18 cellular contexts compared by ENCODE assay signal in the genomic region with DNA sequence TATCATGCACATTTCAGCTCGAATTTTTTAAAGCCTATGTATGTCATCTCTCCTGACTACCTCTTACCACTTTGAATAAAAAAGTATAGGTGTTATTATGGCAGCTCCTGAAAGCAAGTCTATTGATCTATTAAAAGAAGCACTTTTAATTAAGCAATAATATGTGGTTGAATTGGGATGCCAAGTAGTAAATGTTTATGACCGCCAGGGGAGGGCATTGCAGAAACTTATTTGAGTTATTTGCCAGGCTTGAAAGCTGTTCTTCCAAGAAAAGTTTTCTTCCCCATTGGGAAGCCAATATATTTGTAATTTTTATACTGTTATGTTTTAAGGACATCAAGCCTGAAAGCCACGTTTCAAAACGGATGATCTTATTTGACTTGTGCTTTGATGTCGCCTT.
DNase-seq lines count a peak whose midpoint lies in the region; ATAC-seq, FAIRE-seq and TF ChIP-seq lines count a peak whose summit lies in the region.
"Had no signal": no experiment of that assay in that cellular context is flagged by ENCODE, and none has a peak within 500 bp of the region (broad histone marks: within the 10 kb centered on the region; RNA-seq: fewer than 3 reads in every experiment).

No MANE protein-coding gene starts in this region.

- H3T11ph ChIP-seq in H9 (ENCODE audit: low read length): no peak overlapping the region

- H3K14ac ChIP-seq in H9 (ENCODE audit: insufficient read depth, low read length) (no peak overlapping the region), neuronal stem cell (ENCODE audit: low read length) (no peak overlapping the region)

- H3K36me3 ChIP-seq in bronchial epithelial cell (ENCODE audit: control insufficient read depth, insufficient read depth, low read length) (no peaks in the 10 kb centered on the region), keratinocyte (ENCODE audit: control insufficient read depth in 2 of 2, extremely low read depth in 1 of 2, insufficient read depth in 2 of 2, low read length in 2 of 2) (no peaks in the 10 kb centered on the region), neuronal stem cell (replicated peaks in 1 of 2; ENCODE audit: control insufficient read depth in 2 of 2, insufficient read depth in 2 of 2, low read length in 2 of 2) (peaks cover 0 to 2% of the 10 kb centered on the region in 2 donors), ovary (no peaks in the 10 kb centered on the region)

- no peak overlapping the region for H4K91ac ChIP-seq in H9 (ENCODE audit: insufficient read length, low read depth, low read length)
- H4K91ac ChIP-seq in neuronal stem cell (ENCODE audit: low read depth, low read length, poor library complexity): no peak overlapping the region

- no peaks in the 10 kb centered on the region for H3K9me3 ChIP-seq in AG04450 (ENCODE audit: control insufficient read depth, insufficient read depth, low read length)
- H3K9me3 ChIP-seq in H9 (ENCODE audit: control insufficient read depth, low read depth, low read length): no peaks in the 10 kb centered on the region
- no peaks in the 10 kb centered on the region for H3K9me3 ChIP-seq in keratinocyte (ENCODE audit: control insufficient read depth, low read depth, low read length)
- no peaks in the 10 kb centered on the region for H3K9me3 ChIP-seq in neuronal stem cell (replicated peaks in 1 of 2; ENCODE audit: control insufficient read depth in 2 of 2, insufficient read depth in 1 of 2, low read depth in 1 of 2, low read length in 2 of 2)
- no peaks in the 10 kb centered on the region for H3K9me3 ChIP-seq in ovary

- H2AFZ ChIP-seq in H9 (ENCODE audit: low read length): no peak overlapping the region
- H2AFZ ChIP-seq in keratinocyte (ENCODE audit: control insufficient read depth, low read length): no peak overlapping the region
- no peak overlapping the region for H2AFZ ChIP-seq in neuronal stem cell (ENCODE audit: low read length)

- H3K27me3 ChIP-seq in AG04450 (ENCODE audit: control insufficient read depth, insufficient read depth, low read length) (no peaks in the 10 kb centered on the region), H9 (ENCODE audit: insufficient read depth, low read length) (no peaks in the 10 kb centered on the region), bronchial epithelial cell (ENCODE audit: control insufficient read depth, insufficient read depth, low read length) (no peaks in the 10 kb centered on the region), keratinocyte (ENCODE audit: control insufficient read depth, extremely low read depth, insufficient read depth, low read length) (no peaks in the 10 kb centered on the region), neuronal stem cell (ENCODE audit: control insufficient read depth in 3 of 3, insufficient read depth in 3 of 3, low read depth in 1 of 3, low read length in 3 of 3) (no peaks in the 10 kb centered on the region), ovary (no peaks in the 10 kb centered on the region)

- peaks cover 4 to 9% of the 10 kb centered on the region in 2 experiments; a peak in 2 of 4 replicates for H3K4me1 Mint-ChIP-seq in H9
- no peaks in the 10 kb centered on the region for H3K4me1 Mint-ChIP-seq in activated CD4-positive, alpha-beta T cell treated with anti-CD3 and anti-CD28 coated beads for 36 hours

- no peak overlapping the region for H3K27ac Mint-ChIP-seq in H9
- H3K27ac Mint-ChIP-seq in activated CD4-positive, alpha-beta T cell treated with anti-CD3 and anti-CD28 coated beads for 36 hours: no peak overlapping the region

- H3K9ac ChIP-seq in H9 (ENCODE audit: extremely low read depth, insufficient read length, low read length): no peak overlapping the region
- no peak overlapping the region for H3K9ac ChIP-seq in keratinocyte (ENCODE audit: control insufficient read depth, extremely low read depth, insufficient read depth, low read length)
- H3K9ac ChIP-seq in neuronal stem cell (ENCODE audit: low read depth, low read length, poor library complexity): no peak overlapping the region

- H2BK15ac ChIP-seq in H9 (ENCODE audit: low read depth, low read length) (no peak overlapping the region), neuronal stem cell (ENCODE audit: low read length) (no peak overlapping the region)

- no peak overlapping the region for H3K4ac ChIP-seq in H9 (ENCODE audit: low read depth, low read length)
- no peak overlapping the region for H3K4ac ChIP-seq in neuronal stem cell (ENCODE audit: low read length)

- no peaks in the 10 kb centered on the region for H3K23me2 ChIP-seq in H9 (ENCODE audit: insufficient read length, low read depth, low read length, poor library complexity, severe bottlenecking)

- H2BK12ac ChIP-seq in H9 (ENCODE audit: insufficient read length, low read depth, low read length) (no peak overlapping the region), neuronal stem cell (ENCODE audit: low read length) (no peak overlapping the region)

- H3K9me3 Mint-ChIP-seq in H9: no peaks in the 10 kb centered on the region; a peak in 1 of 5 replicates
- H3K9me3 Mint-ChIP-seq in activated CD4-positive, alpha-beta T cell treated with anti-CD3 and anti-CD28 coated beads for 36 hours (ENCODE audit: low read depth): no peaks in the 10 kb centered on the region

- no peak overlapping the region for H2BK120ac ChIP-seq in H9 (ENCODE audit: low read depth, low read length, poor library complexity, severe bottlenecking)
- H2BK120ac ChIP-seq in neuronal stem cell (ENCODE audit: low read depth, low read length): no peak overlapping the region

- H3K4me3 ChIP-seq in AG04450 (ENCODE audit: low read depth, low read length) (no peak overlapping the region), bronchial epithelial cell (ENCODE audit: low read depth, low read length) (no peak overlapping the region), keratinocyte (ENCODE audit: control insufficient read depth in 2 of 3, extremely low read depth in 1 of 3, insufficient read depth in 2 of 3, low read depth in 1 of 3, low read length in 3 of 3) (no peak overlapping the region), neuronal stem cell (ENCODE audit: low read length in 2 of 2) (no peak overlapping the region), ovary (no peak overlapping the region)

- H3K27ac ChIP-seq in AG04450 (ENCODE audit: low read depth, low read length) (no peak overlapping the region), H9 (ENCODE audit: insufficient read length, low read depth, low read length) (no peak overlapping the region), keratinocyte (ENCODE audit: control insufficient read depth, insufficient read depth, low read length) (no peak overlapping the region), neuronal stem cell (replicated peaks; ENCODE audit: low read length) (no peak overlapping the region), ovary (no peak overlapping the region)

- DNase-seq in AG04450 (ENCODE audit: low read depth, low spot score) (no peak), H9 (no peak), bronchial epithelial cell (ENCODE audit: low read depth) (peak; percentile 54), keratinocyte (ENCODE audit: low read depth, low spot score) (no peak), neuronal stem cell (ENCODE audit: low spot score) (no peak), ovary (no peak)
- no peak for DNase-seq in activated CD4-positive, alpha-beta T cell treated with anti-CD3 and anti-CD28 coated beads for 36 hours
- DNase-seq: COR-L47, EL, H7, KBM-7, NCI-H1092 treated with DMSO at 0.1 percent for 48 hours, NCI-H2107, NCI-H226, NCI-H524 treated with DMSO at 0.1 percent for 48 hours, SHP77 treated with DMSO at 0.1 percent for 48 hours had no signal

- H3K9me1 ChIP-seq in keratinocyte (ENCODE audit: control insufficient read depth, extremely low read depth, insufficient read depth, low read length): no peaks in the 10 kb centered on the region

- H3K36me3 Mint-ChIP-seq in H9 (ENCODE audit: insufficient read depth in 1 of 3, low read depth in 3 of 3): no peaks in the 10 kb centered on the region
- H3K36me3 Mint-ChIP-seq in activated CD4-positive, alpha-beta T cell treated with anti-CD3 and anti-CD28 coated beads for 36 hours (ENCODE audit: low read depth): no peaks in the 10 kb centered on the region

- H3K79me1 ChIP-seq in H9 (ENCODE audit: insufficient read depth, low read depth, low read length, poor library complexity, severe bottlenecking) (no peaks in the 10 kb centered on the region), neuronal stem cell (ENCODE audit: low read depth, low read length) (no peaks in the 10 kb centered on the region)

- CTCF ChIA-PET in AG04450 (lab: Charles Lee): no interaction called here
- CTCF ChIA-PET in activated CD4-positive, alpha-beta T cell treated with anti-CD3 and anti-CD28 coated beads for 36 hours (lab: Charles Lee): no interaction called here

- WGBS in H9 (ENCODE audit: extremely low coverage, insufficient read length, low lambda C conversion rate): no CpG with 5 or more reads among the region's 5 CpGs
- no CpG with 5 or more reads among the region's 5 CpGs for WGBS in neuronal stem cell (ENCODE audit: extremely low coverage in 2 of 2, insufficient read length in 2 of 2, insufficient replicate concordance in 1 of 2), 2 donors
- 69 to 82% (median 69%) methylated on average over 5 of the region's 5 CpGs for WGBS in ovary, 3 donors

- H4K8ac ChIP-seq in H9 (replicated peaks; ENCODE audit: insufficient read length, low read depth, low read length): no peak overlapping the region
- no peak overlapping the region for H4K8ac ChIP-seq in neuronal stem cell (ENCODE audit: low read depth, low read length)

- H3K4me3 Mint-ChIP-seq in H9: no peak overlapping the region
- H3K4me3 Mint-ChIP-seq in activated CD4-positive, alpha-beta T cell treated with anti-CD3 and anti-CD28 coated beads for 36 hours: no peak overlapping the region

- dilution Hi-C loops in keratinocyte (cut with MboI; ENCODE audit: extremely low pct_ligation_motif_present, low sequenced_read_pairs): no loop called here

- ATAC-seq in HG03565 (IDR thresholded peaks at IDR 0.05; ENCODE audit: unreplicated experiment): no peak
- no peak for ATAC-seq in activated CD4-positive, alpha-beta T cell treated with anti-CD3 and anti-CD28 coated beads for 36 hours

- H3K79me2 ChIP-seq in H9 (ENCODE audit: insufficient read depth, low read length) (no peaks in the 10 kb centered on the region), keratinocyte (ENCODE audit: control insufficient read depth, insufficient read depth, low read length) (no peaks in the 10 kb centered on the region)

- FAIRE-seq in bronchial epithelial cell (lab: Jason Lieb, UNC): no peak
- FAIRE-seq in keratinocyte (lab: Jason Lieb, UNC): no peak
- FAIRE-seq: RCC 7860 had no signal

- TF ChIP-seq POLR2A in ovary (IDR thresholded peaks at IDR 0.05): no peak

- H2BK5ac ChIP-seq in H9 (ENCODE audit: insufficient read length, low read length) (no peak overlapping the region), neuronal stem cell (ENCODE audit: low read length) (no peak overlapping the region)

- H3K4me2 ChIP-seq in H9 (ENCODE audit: insufficient read depth, insufficient read length, low read length) (no peak overlapping the region), keratinocyte (ENCODE audit: control insufficient read depth, extremely low read depth, insufficient read depth, low read depth, low read length) (no peak overlapping the region), neuronal stem cell (ENCODE audit: insufficient read depth, low read length, poor library complexity, severe bottlenecking) (no peak overlapping the region)

- no peak overlapping the region for H3K23ac ChIP-seq in H9 (ENCODE audit: insufficient read length, low read depth, low read length)
- H3K23ac ChIP-seq in neuronal stem cell (ENCODE audit: low read depth, low read length, poor library complexity): no peak overlapping the region

- no peak overlapping the region for H3K56ac ChIP-seq in H9 (ENCODE audit: insufficient read length, low read depth, low read length)

- H4K5ac ChIP-seq in H9 (ENCODE audit: insufficient read length, low read depth, low read length): no peak overlapping the region

- no peak for TF ChIP-seq EP300 in ovary (IDR thresholded peaks at IDR 0.05)

- no peaks in the 10 kb centered on the region for H3K4me1 ChIP-seq in H9 (ENCODE audit: insufficient read depth, low read length)
- H3K4me1 ChIP-seq in keratinocyte (ENCODE audit: control insufficient read depth, extremely low read depth, insufficient read depth, low read length): no peaks in the 10 kb centered on the region
- H3K4me1 ChIP-seq in neuronal stem cell (ENCODE audit: control insufficient read depth in 2 of 2, insufficient read depth in 1 of 2, low read depth in 1 of 2, low read length in 2 of 2): peaks cover 1 to 5% of the 10 kb centered on the region in 2 donors
- no peaks in the 10 kb centered on the region for H3K4me1 ChIP-seq in ovary (ENCODE audit: insufficient read depth)

- H2BK20ac ChIP-seq in H9 (ENCODE audit: low read depth, low read length, poor library complexity, severe bottlenecking): no peak overlapping the region

- H2AK5ac ChIP-seq in H9 (ENCODE audit: insufficient read length, low read length): no peak overlapping the region
- H2AK5ac ChIP-seq in neuronal stem cell (ENCODE audit: low read depth, low read length): no peak overlapping the region

- no peaks in the 10 kb centered on the region for H3K27me3 Mint-ChIP-seq in H9 (ENCODE audit: low read depth)
- peaks cover 3% of the 10 kb centered on the region for H3K27me3 Mint-ChIP-seq in activated CD4-positive, alpha-beta T cell treated with anti-CD3 and anti-CD28 coated beads for 36 hours

- POLR2A ChIA-PET in AG04450 (lab: Yijun Ruan, JAX): no interaction called here
- POLR2A ChIA-PET in activated CD4-positive, alpha-beta T cell treated with anti-CD3 and anti-CD28 coated beads for 36 hours (lab: Charles Lee): no interaction called here

- H4K20me1 ChIP-seq in H9 (ENCODE audit: control insufficient read depth, insufficient read depth, insufficient read length) (no peaks in the 10 kb centered on the region), keratinocyte (ENCODE audit: control insufficient read depth, extremely low read depth, insufficient read depth, low read length) (no peaks in the 10 kb centered on the region)

- 0 out of 2 replicates have a peak, but pooled peaks have one; percentile 4 for TF ChIP-seq CTCF in AG04450 (IDR thresholded peaks at IDR 0.05; ENCODE audit: low read depth, low read length)
- peak; percentile 33; the same call in 2 of the 3 replicates for TF ChIP-seq CTCF in H9 (conservative IDR thresholded peaks at IDR 0.05)
- TF ChIP-seq CTCF in bronchial epithelial cell (IDR thresholded peaks at IDR 0.05; ENCODE audit: insufficient read depth, low read length, severe bottlenecking): peak; percentile 37
- TF ChIP-seq CTCF in keratinocyte (optimal IDR thresholded peaks at IDR 0.05 in 1 of 3, IDR thresholded peaks at IDR 0.05 in 1 of 3, conservative IDR thresholded peaks at IDR 0.05 in 1 of 3; ENCODE audit: extremely low read depth in 1 of 3, insufficient read depth in 2 of 3, low read length in 3 of 3): peak in 2 of 3 experiments; percentile 22 to 41
- TF ChIP-seq CTCF in ovary (IDR thresholded peaks at IDR 0.05): no peak

- H3K18ac ChIP-seq in H9 (ENCODE audit: insufficient read length, low read depth, low read length): no peak overlapping the region
- no peak overlapping the region for H3K18ac ChIP-seq in neuronal stem cell (ENCODE audit: low read length)

- intact Hi-C loops in ovary (cut with DNase I): no loop called here
- intact Hi-C loops in activated CD4-positive, alpha-beta T cell treated with anti-CD3 and anti-CD28 coated beads for 36 hours (cut with DNase I, micrococcal nuclease): no loop called here

Comparison
In these comparisons a context has a peak if more than half of its experiments do, and no peak if none do; other contexts are left out.
1. CTCF ChIP-seq: peak in AG04450 (single experiment), H9 (single experiment), bronchial epithelial cell (single experiment) and keratinocyte (2 of 3); none in ovary (0 of 3).